Comparison of ENCODE assay signal across 1 cellular context in genomic region chr10:101830322-101831168, GRCh38.
TF ChIP-seq lines count a peak whose summit lies in the region.

No MANE protein-coding gene starts in this region.

TF ChIP-seq in K562, 482 proteins besides CTCF, POLR2A, EP300 and RAD21 (continues in another document):
- TF ChIP-seq KAT7 (CRISPR knock-in tag; IDR thresholded peaks at IDR 0.05; ENCODE audit: borderline replicate concordance) (peak; percentile 95), MYNN (IDR thresholded peaks at IDR 0.05) (peak; percentile 96), MYNN (CRISPR knock-in tag; IDR thresholded peaks at IDR 0.05) (no peak), E2F6 (IDR thresholded peaks at IDR 0.05; ENCODE audit: borderline replicate concordance in 1 of 2, extremely low read depth in 1 of 2, insufficient read depth in 1 of 2, insufficient read length in 1 of 2, low read depth in 1 of 2, low read length in 1 of 2, poor library complexity in 1 of 2, severe bottlenecking in 1 of 2) (peak in 1 of 2 experiments; percentile 29), CXXC5 (CRISPR knock-in tag; IDR thresholded peaks at IDR 0.05) (peak; percentile 84), ZFP30 (CRISPR knock-in tag; IDR thresholded peaks at IDR 0.05; ENCODE audit: borderline replicate concordance) (no peak), BCOR (IDR thresholded peaks at IDR 0.05) (peak; percentile 34; the same call in 1 of the 2 replicates), FOXK2 (conservative IDR thresholded peaks at IDR 0.05 in 1 of 2, IDR thresholded peaks at IDR 0.05 in 1 of 2; ENCODE audit: low read depth in 2 of 2) (peak; percentile 76 to 77; a peak in 3 of 4 replicates), HDAC2 (IDR thresholded peaks at IDR 0.05) (peak; percentile 81; the same call in 1 of the 2 replicates), ZFP91 (CRISPR knock-in tag; IDR thresholded peaks at IDR 0.05) (peak; percentile 80; the same call in 1 of the 2 replicates), SAFB (IDR thresholded peaks at IDR 0.05; ENCODE audit: borderline replicate concordance, low read depth, low read length) (peak; percentile 78; the same call in 1 of the 2 replicates), AFF4 (CRISPR knock-in tag; IDR thresholded peaks at IDR 0.05) (peak; percentile 86), NCOR1 (IDR thresholded peaks at IDR 0.05) (peak; percentile 10; the same call in 1 of the 2 replicates), CCNT2 (IDR thresholded peaks at IDR 0.05; ENCODE audit: borderline replicate concordance, extremely low read depth, insufficient read length, low read depth, low read length) (peak; percentile 84), ZNF740 (CRISPR knock-in tag; IDR thresholded peaks at IDR 0.05) (peak; percentile 91), ZNF740 (tag; IDR thresholded peaks at IDR 0.05) (no peak), TFAP4 (CRISPR knock-in tag; IDR thresholded peaks at IDR 0.05; ENCODE audit: borderline replicate concordance) (peak; percentile 87), EP400 (IDR thresholded peaks at IDR 0.05) (peak; percentile 70; the same call in 1 of the 2 replicates), C11orf30 (IDR thresholded peaks at IDR 0.05; ENCODE audit: low read depth) (peak; percentile 92), KDM4B (IDR thresholded peaks at IDR 0.05; ENCODE audit: borderline replicate concordance in 2 of 2, low read depth in 1 of 2) (peak in 1 of 2 experiments; percentile 68; a peak in 1 of 4 replicates), CBX1 (IDR thresholded peaks at IDR 0.05; ENCODE audit: low read depth) (0 out of 2 replicates have a peak, but pooled peaks have one; percentile 69), CTBP1 (IDR thresholded peaks at IDR 0.05; ENCODE audit: borderline replicate concordance) (peak; percentile 74; the same call in 1 of the 2 replicates), DPF2 (IDR thresholded peaks at IDR 0.05) (peak; percentile 71; the same call in 1 of the 2 replicates), GMEB1 (CRISPR knock-in tag; IDR thresholded peaks at IDR 0.05) (peak; percentile 89), ARID4B (CRISPR knock-in tag; IDR thresholded peaks at IDR 0.05) (peak; percentile 99), ZNF589 (CRISPR knock-in tag; IDR thresholded peaks at IDR 0.05; ENCODE audit: low read depth) (peak; percentile 38; the same call in 1 of the 2 replicates), NKRF (IDR thresholded peaks at IDR 0.05; ENCODE audit: borderline replicate concordance) (peak; percentile 98), MTA1 (IDR thresholded peaks at IDR 0.05; ENCODE audit: borderline replicate concordance) (0 out of 2 replicates have a peak, but pooled peaks have one; percentile 20), MXD1 (CRISPR knock-in tag; IDR thresholded peaks at IDR 0.05; ENCODE audit: borderline replicate concordance, poor library complexity, severe bottlenecking) (peak; percentile 56), HNRNPL (IDR thresholded peaks at IDR 0.05; ENCODE audit: low read depth, low read length) (peak; percentile 95), SRSF3 (IDR thresholded peaks at IDR 0.05; ENCODE audit: insufficient read depth, low read length) (no peak), SOX6 (IDR thresholded peaks at IDR 0.05) (peak; percentile 79), MCM3 (IDR thresholded peaks at IDR 0.05) (peak; percentile 90), RBFOX2 (IDR thresholded peaks at IDR 0.05; ENCODE audit: low read depth, low read length) (peak; percentile 52), HMGN3 (IDR thresholded peaks at IDR 0.05; ENCODE audit: borderline replicate concordance, extremely low read depth, insufficient read length, low read depth, low read length) (peak; percentile 69), CBFA2T3 (IDR thresholded peaks at IDR 0.05) (peak; percentile 43; the same call in 1 of the 2 replicates), RB1 (IDR thresholded peaks at IDR 0.05; ENCODE audit: low read depth) (0 out of 2 replicates have a peak, but pooled peaks have one; percentile 31), CREM (IDR thresholded peaks at IDR 0.05; ENCODE audit: low read depth) (peak; percentile 72)
